8 cellular contexts compared by ENCODE assay signal in genomic region chr15:45586990-45587860, GRCh38. TPM values are rescaled to one million over a fixed set of nuclear protein-coding genes. Genes with fewer than 3 reads are reported as not detected.
DNase-seq lines count a peak whose midpoint lies in the region; ATAC-seq, FAIRE-seq and TF ChIP-seq lines count a peak whose summit lies in the region.

BLOC1S6 (plus strand) TSS chr15:45587379; CDS start chr15:45587444, 65 bp downstream.

- FAIRE-seq in GM12891 (lab: Jason Lieb, UNC), result peak; percentile 94

- peak within 1 kb of the TSS; percentile 98 for H3K4me3 Mint-ChIP-seq in progenitor cell of endocrine pancreas (ENCODE audit: low read depth)

- H3K27me3 Mint-ChIP-seq in progenitor cell of endocrine pancreas, result no peaks in the 10 kb centered on the region

- peak; percentile 91 for TF ChIP-seq POLR2A in GM12891 (IDR thresholded peaks at IDR 0.05; ENCODE audit: low read depth, low read length)

- TF ChIP-seq CTCF in left ventricle myocardium inferior (IDR thresholded peaks at IDR 0.05; ENCODE audit: borderline replicate concordance) (no peak), progenitor cell of endocrine pancreas (IDR thresholded peaks at IDR 0.05; ENCODE audit: unreplicated experiment) (no peak)

- H3K36me3 ChIP-seq in left ventricle myocardium inferior, result peaks cover 2% of the 10 kb centered on the region

- peak within 1 kb of the TSS; percentile 100 for H3K27ac Mint-ChIP-seq in progenitor cell of endocrine pancreas

- H3K9me3 Mint-ChIP-seq in progenitor cell of endocrine pancreas (ENCODE audit: low read depth), result no peaks in the 10 kb centered on the region

- ATAC-seq in HG02763 (IDR thresholded peaks at IDR 0.05; ENCODE audit: unreplicated experiment), result peak; percentile 75

- H3K4me3 ChIP-seq in left ventricle myocardium inferior, result peak within 1 kb of the TSS; percentile 80

- H3K27ac ChIP-seq in left ventricle myocardium inferior (replicated peaks), result peak within 1 kb of the TSS; percentile 99

- intact Hi-C loops in T-helper 1 cell treated with Interleukin-12 subunit alpha and Interleukin-12 subunit beta and Interleukin-4 antibody, amounts not matched to agents 30 ng/mL and 1 ng/mL, for 36 hours (cut with micrococcal nuclease), result loop anchor here (1.0 to 5.0 kb wide), 9 partner anchors 27 to 1050 kb away; partner anchors contain the start of genes EIF3J and SLC30A4
- intact Hi-C loops in left ventricle myocardium inferior (cut with micrococcal nuclease), result loop anchor here (5.0 kb wide), 1 partner anchor 65 kb away; the partner anchor contains the start of gene SLC30A4

- no peaks in the 10 kb centered on the region for H3K27me3 ChIP-seq in left ventricle myocardium inferior (ENCODE audit: low read depth)

- H3K4me1 Mint-ChIP-seq in progenitor cell of endocrine pancreas (ENCODE audit: low read depth), result peaks cover 33% of the 10 kb centered on the region

- no peaks in the 10 kb centered on the region for H3K9me3 ChIP-seq in left ventricle myocardium inferior (replicated peaks)

- DNase-seq in GM12891 (ENCODE audit: insufficient read length, low spot score) (peak; percentile 67), NCI-H1417 treated with DMSO at 0.1 percent for 48 hours (lab: John Stamatoyannopoulos, UW) (peak; percentile 34), amniotic stem cell (lab: John Stamatoyannopoulos, UW) (peak; percentile 91), left ventricle myocardium inferior (peak; percentile 90), progenitor cell of endocrine pancreas (ENCODE audit: low spot score, unreplicated experiment) (peak; percentile 87), ureter (ENCODE audit: low spot score) (peak; percentile 93)

- peaks cover 60% of the 10 kb centered on the region for H3K4me1 ChIP-seq in left ventricle myocardium inferior

- H3K36me3 Mint-ChIP-seq in progenitor cell of endocrine pancreas (ENCODE audit: insufficient read depth), result no peaks in the 10 kb centered on the region

TF ChIP-seq in GM12891, 5 proteins besides CTCF, POLR2A, EP300 and RAD21:
- TF ChIP-seq POU2F2 (IDR thresholded peaks at IDR 0.05; ENCODE audit: low read depth, low read length) (peak; percentile 62; the same call in 1 of the 2 replicates), TAF1 (IDR thresholded peaks at IDR 0.05; ENCODE audit: low read depth, low read length) (peak; percentile 85), PAX5 (IDR thresholded peaks at IDR 0.05; ENCODE audit: insufficient read depth, low read length, severe bottlenecking) (peak; percentile 41), POLR2AphosphoS5 (IDR thresholded peaks at IDR 0.05; ENCODE audit: low read depth, low read length) (peak; percentile 92), SPI1 (IDR thresholded peaks at IDR 0.05; ENCODE audit: low read depth, low read length) (peak; percentile 72)

RNA-seq across cellular contexts. Expression of gene BLOC1S6, which starts in this region (rescaled TPM):
- 18.4 TPM for polyA plus RNA-seq in GM12891 (2012; ENCODE audit: low read depth, missing spikeins)
- 33.9 and 40.9 TPM in 2 replicates for total RNA-seq in T-helper 1 cell treated with Interleukin-12 subunit alpha and Interleukin-12 subunit beta and Interleukin-4 antibody, amounts not matched to agents 30 ng/mL and 1 ng/mL, for 36 hours
- 24.3 TPM for total RNA-seq in left ventricle myocardium inferior
- 45.8 and 50.8 TPM in 2 replicates for total RNA-seq in progenitor cell of endocrine pancreas
- 34.1 TPM for total RNA-seq in ureter

Comparison
In these comparisons a context has a peak if more than half of its experiments do, and no peak if none do; other contexts are left out.
1. Peak in every context shown above with its lines: DNase-seq, ATAC-seq, H3K4me3 ChIP-seq and H3K27ac ChIP-seq.
2. DNase-seq: peak in every context shown above with its lines; median percentile 93 in ureter; 91 in amniotic stem cell; 90 in left ventricle myocardium inferior; 87 in progenitor cell of endocrine pancreas; 67 in GM12891; 34 in NCI-H1417 treated with DMSO at 0.1 percent for 48 hours.